Comparison of ENCODE assay signal across 31 cellular contexts in genomic region chr12:57185403-57185802, GRCh38. TPM values are rescaled to one million over a fixed set of nuclear protein-coding genes. Genes with fewer than 3 reads are reported as not detected.
"Had no signal": no experiment of that assay in that cellular context is flagged by ENCODE, and none has a peak within 500 bp of the region (broad histone marks: within the 10 kb centered on the region; RNA-seq: fewer than 3 reads in every experiment).

No MANE protein-coding gene starts in this region.

- H3K4me3 ChIP-seq: body of pancreas, esophagus muscularis mucosa, gastroesophageal sphincter, heart right ventricle had no signal

- H3K4me1 Mint-ChIP-seq: activated T-helper 17 cell treated with anti-CD3 and anti-CD28 coated beads, Interleukin-2, amount 50 U/mL, for 72 hours had no signal

- H3K4me1 ChIP-seq: body of pancreas had no signal

- H3K27ac ChIP-seq: body of pancreas, esophagus muscularis mucosa, gastroesophageal sphincter, heart right ventricle had no signal

- DNase-seq: activated CD4-positive, alpha-beta T cell treated with anti-CD3 and anti-CD28 coated beads for 36 hours; activated CD4-positive, alpha-beta T cell treated with anti-CD3 and anti-CD28 coated beads, Interleukin-2, amount 10 ng/mL, durations not matched to agents 24 days and 14 days; activated CD4-positive, alpha-beta T cell treated with anti-CD3 and anti-CD28 coated beads, Interleukin-2, amount 50 U/mL, for 4 hours; activated CD4-positive, CD25-positive, alpha-beta regulatory T cell; activated CD4-positive, CD25-positive, alpha-beta regulatory T cell treated with anti-CD3 and anti-CD28 coated beads, Interleukin-2, amount 50 U/mL, for 72 hours; activated CD8-positive, alpha-beta memory T cell treated with anti-CD3 and anti-CD28 coated beads for 24 hours; activated CD8-positive, alpha-beta T cell treated with anti-CD3 and anti-CD28 coated beads for 36 hours; activated effector memory CD4-positive, alpha-beta T cell treated with Interleukin-2 at 50 U/mL for 16 hours; activated gamma-delta T cell treated with Interleukin-2 at 50 U/mL for 16 hours; activated naive CD4-positive, alpha-beta T cell treated with anti-CD3 and anti-CD28 coated beads, Interleukin-2, amount 50 U/mL, for 16 hours; activated naive CD4-positive, alpha-beta T cell treated with Interleukin-2 at 50 U/mL for 16 hours; activated T-cell treated with anti-CD3 and anti-CD28 coated beads, Interleukin-2, amount 50 U/mL, for 4 hours; amniotic stem cell; aorta; body of pancreas; cortex of kidney; dermis blood vessel endothelial cell; effector CD4-positive, alpha-beta T cell; effector memory CD8-positive, alpha-beta T cell; erythroblast; foreskin melanocyte; heart right ventricle; T-helper 2 cell had no signal

- H3K27me3 ChIP-seq: body of pancreas, esophagus muscularis mucosa, gastroesophageal sphincter, heart right ventricle had no signal

- H3K27me3 Mint-ChIP-seq: activated CD4-positive, alpha-beta T cell treated with anti-CD3 and anti-CD28 coated beads for 36 hours; activated CD8-positive, alpha-beta T cell treated with anti-CD3 and anti-CD28 coated beads for 36 hours; activated naive CD8-positive, alpha-beta T cell; activated T-helper 17 cell treated with anti-CD3 and anti-CD28 coated beads, Interleukin-2, amount 50 U/mL, for 72 hours; effector memory CD8-positive, alpha-beta T cell had no signal

- H3K4me3 Mint-ChIP-seq: activated CD4-positive, alpha-beta T cell treated with anti-CD3 and anti-CD28 coated beads for 36 hours; activated CD4-positive, alpha-beta T cell treated with anti-CD3 and anti-CD28 coated beads, Interleukin-2, amount 10 ng/mL, durations not matched to agents 24 days and 14 days; activated CD8-positive, alpha-beta T cell treated with anti-CD3 and anti-CD28 coated beads for 36 hours; activated naive CD8-positive, alpha-beta T cell; activated T-cell treated with anti-CD3 and anti-CD28 coated beads, Interleukin-2, amount 50 U/mL, for 4 hours; activated T-helper 17 cell treated with anti-CD3 and anti-CD28 coated beads, Interleukin-2, amount 50 U/mL, for 72 hours; effector memory CD8-positive, alpha-beta T cell had no signal

- H3K9me3 ChIP-seq: body of pancreas, esophagus muscularis mucosa, gastroesophageal sphincter, heart right ventricle had no signal

- H3K9me3 Mint-ChIP-seq: activated CD4-positive, alpha-beta T cell treated with anti-CD3 and anti-CD28 coated beads, Interleukin-2, amount 10 ng/mL, durations not matched to agents 24 days and 14 days; activated CD8-positive, alpha-beta T cell treated with anti-CD3 and anti-CD28 coated beads for 36 hours; activated T-cell treated with anti-CD3 and anti-CD28 coated beads, Interleukin-2, amount 50 U/mL, for 4 hours; activated T-helper 17 cell treated with anti-CD3 and anti-CD28 coated beads, Interleukin-2, amount 50 U/mL, for 72 hours; effector memory CD8-positive, alpha-beta T cell had no signal

- H3K27ac Mint-ChIP-seq: activated CD4-positive, alpha-beta T cell treated with anti-CD3 and anti-CD28 coated beads for 36 hours; activated CD4-positive, alpha-beta T cell treated with anti-CD3 and anti-CD28 coated beads, Interleukin-2, amount 10 ng/mL, durations not matched to agents 24 days and 14 days; activated CD8-positive, alpha-beta T cell treated with anti-CD3 and anti-CD28 coated beads for 36 hours; activated naive CD8-positive, alpha-beta T cell; activated T-helper 17 cell treated with anti-CD3 and anti-CD28 coated beads, Interleukin-2, amount 50 U/mL, for 72 hours; effector memory CD8-positive, alpha-beta T cell had no signal

- ATAC-seq: activated CD4-positive, alpha-beta T cell treated with anti-CD3 and anti-CD28 coated beads for 36 hours; activated CD8-positive, alpha-beta T cell treated with anti-CD3 and anti-CD28 coated beads for 36 hours; activated T-cell treated with anti-CD3 and anti-CD28 coated beads, Interleukin-2, amount 50 U/mL, for 4 hours; activated T-helper 17 cell treated with anti-CD3 and anti-CD28 coated beads, Interleukin-2, amount 50 U/mL, for 72 hours; body of pancreas; effector memory CD8-positive, alpha-beta T cell; gastroesophageal sphincter; heart right ventricle had no signal

- H3K36me3 Mint-ChIP-seq: activated naive CD8-positive, alpha-beta T cell had no signal

RNA-seq across cellular contexts. Expression of gene NXPH4, which starts 31.2 kb away (rescaled TPM):
- total RNA-seq: esophagus muscularis mucosa had no signal

RNA-seq across cellular contexts. Expression of gene LRP1-AS, which starts 38.0 kb away (rescaled TPM):
- total RNA-seq: activated CD4-positive, alpha-beta T cell treated with anti-CD3 and anti-CD28 coated beads for 36 hours; activated CD4-positive, alpha-beta T cell treated with anti-CD3 and anti-CD28 coated beads, Interleukin-2, amount 10 ng/mL, durations not matched to agents 24 days and 14 days; activated CD8-positive, alpha-beta T cell treated with anti-CD3 and anti-CD28 coated beads for 36 hours; activated T-cell treated with anti-CD3 and anti-CD28 coated beads, Interleukin-2, amount 50 U/mL, for 4 hours; activated T-helper 17 cell treated with anti-CD3 and anti-CD28 coated beads, Interleukin-2, amount 50 U/mL, for 72 hours; aorta; body of pancreas; chondrocyte; dermis blood vessel endothelial cell; esophagus muscularis mucosa; gastroesophageal sphincter; glomerular endothelial cell; heart right ventricle; T-helper 1 cell treated with Interleukin-12 subunit alpha and Interleukin-12 subunit beta and Interleukin-4 antibody, amounts not matched to agents 30 ng/mL and 1 ng/mL, for 36 hours had no signal
- polyA plus RNA-seq: adipose tissue, aorta, heart right ventricle had no signal
